ENCODE assay signal across 1 cellular context in the genomic region with DNA sequence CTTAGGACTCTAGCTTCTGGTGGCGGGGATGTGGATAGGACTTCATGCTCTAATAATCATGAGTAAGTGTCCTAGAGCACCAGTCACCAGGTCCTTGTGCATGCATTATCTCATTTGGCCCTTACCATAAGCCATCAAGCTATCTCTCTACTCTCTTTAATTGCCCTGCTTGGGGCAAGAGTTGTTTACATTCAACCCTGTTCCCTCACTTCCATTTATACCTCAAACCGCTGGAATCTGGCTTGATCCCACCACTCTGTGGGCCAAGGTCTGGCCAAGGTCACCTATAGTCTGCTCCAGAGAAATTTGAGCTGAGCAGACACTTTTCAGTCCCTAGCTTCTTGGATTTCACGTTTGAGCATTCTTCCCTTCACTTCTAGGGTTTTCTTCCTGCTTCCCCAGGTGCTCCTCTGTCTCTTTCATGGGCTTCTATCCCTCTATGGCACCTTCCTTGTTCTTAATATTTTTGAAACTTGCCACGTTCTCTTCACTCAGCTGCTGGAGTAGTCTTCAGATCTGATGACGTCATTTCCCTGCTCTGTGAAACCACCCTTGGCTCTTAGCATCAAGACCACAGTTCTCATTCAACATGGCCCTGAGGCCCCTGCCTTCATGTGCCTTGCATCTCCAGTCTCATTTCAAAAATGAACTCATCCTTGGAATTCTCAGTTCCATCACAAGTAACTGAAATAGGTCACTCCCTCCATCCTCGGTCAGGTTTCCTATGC.
TF ChIP-seq lines count a peak whose summit lies in the region.

No MANE protein-coding gene starts in this region.

TF ChIP-seq in HepG2, 621 proteins besides CTCF, POLR2A, EP300 and RAD21 (continued from another document):
- TF ChIP-seq BCLAF1 (IDR thresholded peaks at IDR 0.05) (no peak), HNRNPUL1 (IDR thresholded peaks at IDR 0.05; ENCODE audit: low read depth, low read length) (no peak), ZFP90 (CRISPR knock-in tag; IDR thresholded peaks at IDR 0.05; ENCODE audit: borderline replicate concordance) (no peak)
